23 cellular contexts compared by ENCODE assay signal in the genomic region with DNA sequence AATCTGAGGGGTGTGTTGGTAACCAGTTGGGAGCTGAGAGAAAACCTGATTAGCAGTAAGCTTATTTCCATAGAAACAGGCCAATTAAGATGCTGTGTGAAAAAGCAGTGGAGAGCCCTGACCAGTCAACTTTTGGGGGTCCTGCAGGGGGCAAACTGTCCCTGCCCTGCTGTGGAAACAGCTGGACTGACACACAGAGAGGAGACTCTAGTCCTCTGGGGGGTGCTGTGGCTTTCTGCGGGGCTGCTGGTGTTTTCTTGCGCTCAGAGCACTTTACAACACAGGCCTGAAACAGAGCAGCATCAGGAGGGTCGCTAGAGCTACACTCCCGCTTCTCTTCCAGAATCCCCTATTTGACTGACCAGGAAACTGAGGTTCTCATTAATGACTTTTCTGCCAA.
DNase-seq lines count a peak whose midpoint lies in the region; ATAC-seq, FAIRE-seq and TF ChIP-seq lines count a peak whose summit lies in the region.
"Had no signal": no experiment of that assay in that cellular context is flagged by ENCODE, and none has a peak within 500 bp of the region (broad histone marks: within the 10 kb centered on the region; RNA-seq: fewer than 3 reads in every experiment).

No MANE protein-coding gene starts in this region.

- peak; percentile 10; the same call in 1 of the 2 replicates for TF ChIP-seq RAD21 in GM12878 (IDR thresholded peaks at IDR 0.05; ENCODE audit: insufficient read depth, low read depth, low read length)

- POLR2A ChIA-PET in GM12878 (lab: Charles Lee) = interaction anchor here (0.6 kb wide), 1 partner anchor 1182 kb away, joined by 4 read pairs; no protein-coding TSS in a partner anchor

- WGBS in GM12878 (ENCODE audit: insufficient coverage, insufficient replicate concordance, low lambda C conversion rate, missing lambda C conversion rate) = 63% methylated on average over 4 of the region's 4 CpGs
- 80 to 94% methylated on average over 4 of the region's 4 CpGs for WGBS in testis, 2 donors

- intact Hi-C loops in GM12878 (cut with micrococcal nuclease; ENCODE audit: unreplicated experiment) (no loop called here), testis (cut with DNase I; ENCODE audit: low total_unique reads) (no loop called here)

- no TSS peak for BruUV-seq in GM12878 (replicated peaks; lab: Mats Ljungman, UMichigan)

- H3K27me3 Mint-ChIP-seq in activated T-helper 17 cell treated with anti-CD3 and anti-CD28 coated beads, Interleukin-2, amount 50 U/mL, for 72 hours = no peaks in the 10 kb centered on the region
- H3K27me3 Mint-ChIP-seq: CD4-positive, alpha-beta T cell; naive B cell had no signal

- H3K9me3 Mint-ChIP-seq in activated T-helper 17 cell treated with anti-CD3 and anti-CD28 coated beads, Interleukin-2, amount 50 U/mL, for 72 hours = no peaks in the 10 kb centered on the region
- H3K9me3 Mint-ChIP-seq: CD4-positive, alpha-beta T cell; naive B cell; T-helper 1 cell treated with Interleukin-12 subunit alpha and Interleukin-12 subunit beta and Interleukin-4 antibody, amounts not matched to agents 30 μg/mL and 1 μg/mL, for 36 hours had no signal

- H3K27me3 ChIP-seq in H7 (ENCODE audit: control insufficient read depth, insufficient read depth, low read length) (no peaks in the 10 kb centered on the region), GM12878 (replicated peaks in 1 of 2; ENCODE audit: control insufficient read depth in 2 of 2, insufficient read depth in 2 of 2, low read length in 1 of 2) (no peaks in the 10 kb centered on the region), kidney epithelial cell (ENCODE audit: control insufficient read depth, insufficient read depth, low read length) (no peaks in the 10 kb centered on the region), testis (no peaks in the 10 kb centered on the region)
- H3K27me3 ChIP-seq: adrenal gland had no signal

- no peak for FAIRE-seq in GM12878 (lab: Jason Lieb, UNC)
- FAIRE-seq: A204.1 had no signal

- H3K36me3 Mint-ChIP-seq in activated T-helper 17 cell treated with anti-CD3 and anti-CD28 coated beads, Interleukin-2, amount 50 U/mL, for 72 hours (ENCODE audit: low read depth) = no peaks in the 10 kb centered on the region

- H3K4me1 ChIP-seq in GM12878 (ENCODE audit: control insufficient read depth, insufficient read depth, low read length) = peaks cover 8% of the 10 kb centered on the region
- H3K4me1 ChIP-seq in testis = peaks cover 13% of the 10 kb centered on the region
- H3K4me1 ChIP-seq: adrenal gland had no signal

- H3K9me3 ChIP-seq in GM12878 (replicated peaks; ENCODE audit: control insufficient read depth, insufficient read depth, low read length) = no peaks in the 10 kb centered on the region
- H3K9me3 ChIP-seq in testis = no peaks in the 10 kb centered on the region
- H3K9me3 ChIP-seq: adrenal gland, esophagus squamous epithelium had no signal

- H3K4me3 ChIP-seq in H7 (ENCODE audit: insufficient read depth, low read depth, low read length) (no peak overlapping the region), GM12878 (no peak overlapping the region), kidney epithelial cell (ENCODE audit: low read depth, low read length) (no peak overlapping the region), testis (no peak overlapping the region)
- H3K4me3 ChIP-seq: adrenal gland, coronary artery, esophagus squamous epithelium had no signal

- SMC1A ChIA-PET in GM12878 (lab: Charles Lee; ENCODE audit: uncharacterized antibody, unreplicated experiment) = interaction anchor here (1.4 to 1.7 kb wide), 2 partner anchors 113 to 116 kb away, joined by 5 to 13 read pairs; no protein-coding TSS in a partner anchor

- no peaks in the 10 kb centered on the region for H3K36me3 ChIP-seq in H7 (replicated peaks; ENCODE audit: control insufficient read depth, insufficient read depth, low read length)
- H3K36me3 ChIP-seq in GM12878 (ENCODE audit: control insufficient read depth in 2 of 2, insufficient read depth in 2 of 2, low read length in 1 of 2) = no peaks in the 10 kb centered on the region
- no peaks in the 10 kb centered on the region for H3K36me3 ChIP-seq in kidney epithelial cell (ENCODE audit: control insufficient read depth, insufficient read depth, low read length)
- no peaks in the 10 kb centered on the region for H3K36me3 ChIP-seq in testis (ENCODE audit: low read depth, missing control alignments)
- H3K36me3 ChIP-seq: adrenal gland, esophagus squamous epithelium had no signal

- H3K79me2 ChIP-seq in GM12878 (ENCODE audit: control insufficient read depth, insufficient read depth, low read length) = no peaks in the 10 kb centered on the region

- no peaks in the 10 kb centered on the region for H4K20me1 ChIP-seq in GM12878 (ENCODE audit: control insufficient read depth, insufficient read depth)

- H3K27ac ChIP-seq in GM12878 (ENCODE audit: control insufficient read depth, insufficient read depth) (no peak overlapping the region), testis (no peak overlapping the region)
- H3K27ac ChIP-seq: adrenal gland, coronary artery, RWPE1 had no signal

- no peak for TF ChIP-seq EP300 in GM12878 (IDR thresholded peaks at IDR 0.05; ENCODE audit: borderline replicate concordance in 1 of 2, control insufficient read depth in 1 of 2, low read depth in 2 of 2, low read length in 2 of 2)

- no peak overlapping the region for H3K27ac Mint-ChIP-seq in activated T-helper 17 cell treated with anti-CD3 and anti-CD28 coated beads, Interleukin-2, amount 50 U/mL, for 72 hours
- H3K27ac Mint-ChIP-seq: CD4-positive, alpha-beta T cell; naive B cell; T-helper 1 cell treated with Interleukin-12 subunit alpha and Interleukin-12 subunit beta and Interleukin-4 antibody, amounts not matched to agents 30 μg/mL and 1 μg/mL, for 36 hours had no signal

- TF ChIP-seq POLR2A in GM12878 (IDR thresholded peaks at IDR 0.05; ENCODE audit: low read depth, low read length) = no peak
- TF ChIP-seq POLR2A in testis (IDR thresholded peaks at IDR 0.05) = no peak

- RAD21 ChIA-PET in GM12878 (lab: Charles Lee; ENCODE audit: unreplicated experiment) = interaction anchor here (1.9 kb wide), 1 partner anchor 113 kb away, joined by 5 read pairs; no protein-coding TSS in a partner anchor

- TF ChIP-seq CTCF in GM12878 (IDR thresholded peaks at IDR 0.05 in 2 of 3, conservative IDR thresholded peaks at IDR 0.05 in 1 of 3; ENCODE audit: control insufficient read depth in 2 of 3, extremely low read depth in 1 of 3, insufficient read depth in 1 of 3, low read depth in 3 of 3, low read length in 3 of 3) = peak in 2 of 3 experiments; percentile 17 to 31; a peak in 2 of 6 replicates
- TF ChIP-seq CTCF in kidney epithelial cell (IDR thresholded peaks at IDR 0.05; ENCODE audit: insufficient read depth, low read length, poor library complexity, severe bottlenecking) = peak; percentile 24
- TF ChIP-seq CTCF in testis (IDR thresholded peaks at IDR 0.05) = no peak

- in situ Hi-C loops in GM12878 (cut with MboI) = no loop called here

- H3K4me2 ChIP-seq in GM12878 (ENCODE audit: control insufficient read depth, insufficient read depth) = no peak overlapping the region

- no peak overlapping the region for H3K9ac ChIP-seq in GM12878 (ENCODE audit: control insufficient read depth, insufficient read depth, low read length)

- H2AFZ ChIP-seq in GM12878 (ENCODE audit: control insufficient read depth, low read depth, low read length) = no peak overlapping the region

- no peaks in the 10 kb centered on the region for H3K4me1 Mint-ChIP-seq in activated T-helper 17 cell treated with anti-CD3 and anti-CD28 coated beads, Interleukin-2, amount 50 U/mL, for 72 hours
- H3K4me1 Mint-ChIP-seq: naive B cell had no signal

- CTCF ChIA-PET in GM12878 (lab: Yijun Ruan, JAX) = interaction anchor here (0.6 to 2.3 kb wide), 5 partner anchors 109 to 244 kb away, joined by 3 to 12 read pairs (median 4); no protein-coding TSS in a partner anchor

- no peak overlapping the region for H3K4me3 Mint-ChIP-seq in activated T-helper 17 cell treated with anti-CD3 and anti-CD28 coated beads, Interleukin-2, amount 50 U/mL, for 72 hours
- H3K4me3 Mint-ChIP-seq: CD4-positive, alpha-beta T cell; naive B cell; T-helper 1 cell treated with Interleukin-12 subunit alpha and Interleukin-12 subunit beta and Interleukin-4 antibody, amounts not matched to agents 30 μg/mL and 1 μg/mL, for 36 hours had no signal

- ATAC-seq in GM12878 = peak; percentile 49
- ATAC-seq in activated T-helper 17 cell treated with anti-CD3 and anti-CD28 coated beads, Interleukin-2, amount 50 U/mL, for 72 hours (replicated peaks) = no peak
- ATAC-seq in GM21526 (IDR thresholded peaks at IDR 0.05; ENCODE audit: low FRiP score, unreplicated experiment) = no peak

- DNase-seq in NCI-H1092 treated with DMSO at 0.1 percent for 48 hours (lab: John Stamatoyannopoulos, UW) (peak; percentile 29), NCI-H1092 (lab: John Stamatoyannopoulos, UW) (no peak), H7 (peak; percentile 72), GM12878 (ENCODE audit: low read depth, low spot score) (no peak), kidney epithelial cell (ENCODE audit: low read depth) (no peak), testis (no peak)
- DNase-seq: activated CD4-positive, CD25-positive, alpha-beta regulatory T cell treated with anti-CD3 and anti-CD28 coated beads, Interleukin-2, amount 50 U/mL, for 72 hours; activated T-cell treated with anti-CD3 and anti-CD28 coated beads, Interleukin-2, amount 50 U/mL, for 48 hours; adrenal gland; esophagus squamous epithelium; GDM1; KG1; naive B cell; NCI-H1694; NCI-H526 treated with DMSO at 0.1 percent for 48 hours; stimulated activated CD4-positive, alpha-beta T cell treated with anti-CD3 and anti-CD28 coated beads, Interleukin-1b, Interleukin-23, amount 100 ng/mL, for 48 hours had no signal

TF ChIP-seq in GM12878, 131 proteins besides CTCF, POLR2A, EP300 and RAD21:
- TF ChIP-seq EED (IDR thresholded peaks at IDR 0.05; ENCODE audit: low read depth) = no peak
- TF ChIP-seq, protein P1, sequence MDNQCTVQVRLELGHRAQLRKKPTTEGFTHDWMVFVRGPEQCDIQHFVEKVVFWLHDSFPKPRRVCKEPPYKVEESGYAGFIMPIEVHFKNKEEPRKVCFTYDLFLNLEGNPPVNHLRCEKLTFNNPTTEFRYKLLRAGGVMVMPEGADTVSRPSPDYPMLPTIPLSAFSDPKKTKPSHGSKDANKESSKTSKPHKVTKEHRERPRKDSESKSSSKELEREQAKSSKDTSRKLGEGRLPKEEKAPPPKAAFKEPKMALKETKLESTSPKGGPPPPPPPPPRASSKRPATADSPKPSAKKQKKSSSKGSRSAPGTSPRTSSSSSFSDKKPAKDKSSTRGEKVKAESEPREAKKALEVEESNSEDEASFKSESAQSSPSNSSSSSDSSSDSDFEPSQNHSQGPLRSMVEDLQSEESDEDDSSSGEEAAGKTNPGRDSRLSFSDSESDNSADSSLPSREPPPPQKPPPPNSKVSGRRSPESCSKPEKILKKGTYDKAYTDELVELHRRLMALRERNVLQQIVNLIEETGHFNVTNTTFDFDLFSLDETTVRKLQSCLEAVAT (IDR thresholded peaks at IDR 0.05) = 0 out of 2 replicates have a peak, but pooled peaks have one; percentile 19
TF ChIP-seq in GM12878: peak in this region for 1.

Comparison
In these comparisons a context has a peak if more than half of its experiments do, and no peak if none do; other contexts are left out.
1. DNase-seq: peak in NCI-H1092 treated with DMSO at 0.1 percent for 48 hours (single experiment) and H7 (single experiment); none in NCI-H1092 (single experiment), GM12878 (single experiment), kidney epithelial cell (single experiment) and testis (single experiment).
2. CTCF ChIP-seq: peak in GM12878 (2 of 3) and kidney epithelial cell (single experiment); none in testis (0 of 3).